Comparison of ENCODE assay signal across 1 cellular context in the genomic region with DNA sequence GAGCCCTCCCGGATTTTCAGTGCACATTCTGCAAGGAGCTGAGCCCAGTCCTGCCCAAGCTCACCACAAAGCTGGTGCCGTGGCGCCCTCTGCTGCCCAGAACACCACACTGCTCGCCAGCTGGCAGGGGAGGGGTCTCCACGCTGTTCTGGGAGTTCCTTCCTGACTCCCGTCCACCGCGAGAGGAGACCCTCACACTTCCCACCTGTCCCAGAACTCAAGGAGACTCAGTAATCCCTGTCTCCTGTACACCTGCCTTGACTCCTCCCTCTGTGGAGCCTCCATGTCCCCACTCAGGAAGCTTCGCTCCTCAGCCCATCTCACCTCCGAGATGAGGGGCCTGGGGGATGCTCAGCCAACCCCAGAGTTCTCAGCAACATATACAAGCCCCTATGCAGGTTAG.
A peak's percentile ranks its signal among the peaks of the same experiment; 100 is the strongest.
TF ChIP-seq lines count a peak whose summit lies in the region.

No MANE protein-coding gene starts in this region.

TF ChIP-seq in K562, 482 proteins besides CTCF, POLR2A, EP300 and RAD21 (continued from another document):
- TF ChIP-seq MAFK (IDR thresholded peaks at IDR 0.05; ENCODE audit: low read length) (0 out of 2 replicates have a peak, but pooled peaks have one; percentile 2), NEUROD1 (IDR thresholded peaks at IDR 0.05; ENCODE audit: borderline replicate concordance, low read depth, low read length, partially characterized antibody) (no peak), RBFOX2 (IDR thresholded peaks at IDR 0.05; ENCODE audit: low read depth, low read length) (no peak), MYC (IDR thresholded peaks at IDR 0.05; ENCODE audit: low read depth, low read length) (0 out of 2 replicates have a peak, but pooled peaks have one; percentile 33), MYC (CRISPR knock-in tag; IDR thresholded peaks at IDR 0.05; ENCODE audit: borderline replicate concordance, low read depth) (no peak), NFRKB (IDR thresholded peaks at IDR 0.05; ENCODE audit: low read depth) (no peak), HSF4 (CRISPR knock-in tag; IDR thresholded peaks at IDR 0.05; ENCODE audit: borderline replicate concordance) (no peak), RBM14 (IDR thresholded peaks at IDR 0.05; ENCODE audit: borderline replicate concordance, insufficient read depth, low read depth, low read length) (no peak), ATF7 (IDR thresholded peaks at IDR 0.05) (0 out of 2 replicates have a peak, but pooled peaks have one; percentile 17), TAF7 (tag; IDR thresholded peaks at IDR 0.05) (no peak), RHOXF2B (CRISPR knock-in tag; conservative IDR thresholded peaks at IDR 0.05) (no peak), ZNF778 (CRISPR knock-in tag; IDR thresholded peaks at IDR 0.05) (no peak), ZNF311 (CRISPR knock-in tag; IDR thresholded peaks at IDR 0.05) (no peak), SP1 (CRISPR knock-in tag; IDR thresholded peaks at IDR 0.05) (0 out of 2 replicates have a peak, but pooled peaks have one; percentile 47), BCOR (IDR thresholded peaks at IDR 0.05) (no peak), ESRRB (CRISPR knock-in tag; IDR thresholded peaks at IDR 0.05; ENCODE audit: borderline replicate concordance) (no peak), HDAC1 (IDR thresholded peaks at IDR 0.05) (no peak), BCL6 (CRISPR knock-in tag; IDR thresholded peaks at IDR 0.05) (no peak)
- TF ChIP-seq, protein P1, sequence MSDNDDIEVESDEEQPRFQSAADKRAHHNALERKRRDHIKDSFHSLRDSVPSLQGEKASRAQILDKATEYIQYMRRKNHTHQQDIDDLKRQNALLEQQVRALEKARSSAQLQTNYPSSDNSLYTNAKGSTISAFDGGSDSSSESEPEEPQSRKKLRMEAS (CRISPR knock-in tag; IDR thresholded peaks at IDR 0.05), result peak; percentile 17; the same call in 1 of the 2 replicates
- TF ChIP-seq, protein P2, sequence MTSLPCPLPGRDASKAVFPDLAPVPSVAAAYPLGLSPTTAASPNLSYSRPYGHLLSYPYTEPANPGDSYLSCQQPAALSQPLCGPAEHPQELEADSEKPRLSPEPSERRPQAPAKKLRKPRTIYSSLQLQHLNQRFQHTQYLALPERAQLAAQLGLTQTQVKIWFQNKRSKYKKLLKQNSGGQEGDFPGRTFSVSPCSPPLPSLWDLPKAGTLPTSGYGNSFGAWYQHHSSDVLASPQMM (CRISPR knock-in tag; IDR thresholded peaks at IDR 0.05), result no peak
TF ChIP-seq in K562: peak in this region for 35.
